ENCODE assay signal across 11 cellular contexts in the genomic region with DNA sequence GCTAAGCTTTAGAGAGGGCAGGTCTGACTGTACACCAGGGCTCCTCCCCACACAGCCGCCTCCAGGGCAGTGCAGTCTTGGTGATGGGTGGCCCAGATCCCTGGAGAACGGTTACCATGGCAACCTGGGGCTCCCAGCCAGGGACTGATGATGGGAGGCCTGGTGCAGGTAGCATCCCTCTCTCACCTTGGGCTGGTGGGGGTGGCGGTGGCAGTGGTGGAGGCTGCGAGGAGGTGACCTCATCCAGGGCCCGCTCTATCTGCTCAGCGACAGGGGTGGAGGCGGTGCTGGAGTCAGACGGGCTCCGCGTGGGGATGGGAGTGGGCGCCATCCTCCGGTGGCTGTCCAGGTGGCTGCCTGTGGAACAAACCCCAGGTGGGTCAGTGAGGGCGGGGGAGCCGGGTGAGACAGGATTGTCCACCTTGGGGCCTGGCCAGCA. TPM values are rescaled to one million over a fixed set of nuclear protein-coding genes. Genes with fewer than 3 reads are reported as not detected.
DNase-seq lines count a peak whose midpoint lies in the region; ATAC-seq, FAIRE-seq and TF ChIP-seq lines count a peak whose summit lies in the region.
"Had no signal": no experiment of that assay in that cellular context is flagged by ENCODE, and none has a peak within 500 bp of the region (broad histone marks: within the 10 kb centered on the region; RNA-seq: fewer than 3 reads in every experiment).

No MANE protein-coding gene starts in this region.

- in situ Hi-C loops in K562 (cut with MboI) = loop anchor here (10.0 kb wide), 1 partner anchor 344 kb away; no protein-coding TSS in a partner anchor

- H3K4me3 Mint-ChIP-seq in Calu3 (ENCODE audit: low read depth, unreplicated experiment) = no peak overlapping the region
- H3K4me3 Mint-ChIP-seq in naive thymus-derived CD4-positive, alpha-beta T cell = no peak overlapping the region
- H3K4me3 Mint-ChIP-seq: CD4-positive, CD25-positive, alpha-beta regulatory T cell had no signal

- no peak for TF ChIP-seq RAD21 in K562 (CRISPR knock-in tag; conservative IDR thresholded peaks at IDR 0.05 in 1 of 2, IDR thresholded peaks at IDR 0.05 in 1 of 2)

- peaks cover 3% of the 10 kb centered on the region for H3K9me1 ChIP-seq in K562 (ENCODE audit: control insufficient read depth, insufficient read depth, low read length)

- H3K27ac Mint-ChIP-seq in Calu3 (ENCODE audit: unreplicated experiment) = no peak overlapping the region
- no peak overlapping the region for H3K27ac Mint-ChIP-seq in naive thymus-derived CD4-positive, alpha-beta T cell
- H3K27ac Mint-ChIP-seq: CD4-positive, CD25-positive, alpha-beta regulatory T cell had no signal

- TF ChIP-seq EP300 in K562 (IDR thresholded peaks at IDR 0.05; ENCODE audit: low read length) = no peak

- no peak overlapping the region for H2AFZ ChIP-seq in K562 (ENCODE audit: low read depth, low read length)

- CTCF ChIA-PET in Calu3 (lab: Charles Lee) (no interaction called here), K562 (lab: Yijun Ruan, JAX; ENCODE audit: low intra/inter-chr PET ratio) (no interaction called here)
- CTCF ChIA-PET in naive thymus-derived CD4-positive, alpha-beta T cell (lab: Charles Lee) = interaction anchor here (3.9 to 8.1 kb wide), 2 partner anchors 55 to 70 kb away, joined by 44 to 149 read pairs; no protein-coding TSS in a partner anchor

- peaks cover 15% of the 10 kb centered on the region for H3K4me1 Mint-ChIP-seq in Calu3 (ENCODE audit: low read depth, unreplicated experiment)
- peaks cover 1 to 32% (median 15%) of the 10 kb centered on the region in 7 donors for H3K4me1 Mint-ChIP-seq in naive thymus-derived CD4-positive, alpha-beta T cell

- 90% methylated on average over 11 of the region's 14 CpGs for WGBS in K562 (ENCODE audit: insufficient coverage, low coverage, missing lambda C conversion rate)
- WGBS in mesodermal cell (ENCODE audit: insufficient coverage in 2 of 2), 2 experiments = 93 to 94% methylated on average over 12 of the region's 14 CpGs

- H4K20me1 ChIP-seq in K562 (replicated peaks; ENCODE audit: control insufficient read depth, insufficient read depth, low read length) = peaks cover 8% of the 10 kb centered on the region

- no peaks in the 10 kb centered on the region for H3K9me3 Mint-ChIP-seq in Calu3 (ENCODE audit: low read depth, unreplicated experiment)
- H3K9me3 Mint-ChIP-seq in naive thymus-derived CD4-positive, alpha-beta T cell = peaks cover 0 to 3% (median 0%) of the 10 kb centered on the region in 11 donors

- H3K9me3 ChIP-seq in K562 (replicated peaks; ENCODE audit: control insufficient read depth, insufficient read depth, low read depth, low read length) = no peaks in the 10 kb centered on the region
- no peaks in the 10 kb centered on the region for H3K9me3 ChIP-seq in mesodermal cell (ENCODE audit: control insufficient read depth, low read length)
- H3K9me3 ChIP-seq in WERI-Rb-1 (ENCODE audit: severe bottlenecking) = no peaks in the 10 kb centered on the region
- no peaks in the 10 kb centered on the region for H3K9me3 ChIP-seq in naive thymus-derived CD4-positive, alpha-beta T cell (ENCODE audit: control insufficient read depth in 2 of 3, low read length in 3 of 3)
- H3K9me3 ChIP-seq: heart right ventricle had no signal

- no peak for FAIRE-seq in K562 (lab: Jason Lieb, UNC)

- H3K79me2 ChIP-seq in K562 (ENCODE audit: control insufficient read depth, insufficient read depth, low read length) = peaks cover 10% of the 10 kb centered on the region; the same call in 2 of the 3 replicates

- intact Hi-C loops in Calu3 (cut with micrococcal nuclease; ENCODE audit: unreplicated experiment) (loop anchor here (10.0 kb wide), 1 partner anchor 344 kb away; no protein-coding TSS in a partner anchor), K562 (cut with micrococcal nuclease) (no loop called here)
- intact Hi-C loops in naive thymus-derived CD4-positive, alpha-beta T cell (cut with micrococcal nuclease) = loop anchor here (5.0 to 10.0 kb wide), 4 partner anchors 58 to 347 kb away; partner anchors contain the start of genes DDX41 (in 1 of the 2) and NSD1 (in 1 of the 2)

- H3K9ac ChIP-seq in K562 (ENCODE audit: insufficient read depth in 1 of 2, low read depth in 2 of 2, low read length in 2 of 2) = no peak overlapping the region

- H3K27ac ChIP-seq in K562 (ENCODE audit: extremely low read depth, low read depth, low read length) (no peak overlapping the region), mesodermal cell (ENCODE audit: low read depth, low read length, severe bottlenecking) (peak overlapping the region; percentile 84), WERI-Rb-1 (no peak overlapping the region)
- H3K27ac ChIP-seq in naive thymus-derived CD4-positive, alpha-beta T cell (ENCODE audit: low read depth, low read length) = no peak overlapping the region
- H3K27ac ChIP-seq: heart right ventricle had no signal

- no TSS peak for BruUV-seq in Calu3 (replicated peaks; lab: Mats Ljungman, UMichigan)
- BruUV-seq in K562 (replicated peaks; lab: Mats Ljungman, UMichigan) = no TSS peak

- H3K27me3 Mint-ChIP-seq in Calu3 (ENCODE audit: unreplicated experiment) = no peaks in the 10 kb centered on the region
- H3K27me3 Mint-ChIP-seq in naive thymus-derived CD4-positive, alpha-beta T cell = peaks cover 0 to under 1% (median 0%) of the 10 kb centered on the region in 5 donors

- H3K4me1 ChIP-seq in K562 (replicated peaks in 1 of 2; ENCODE audit: control insufficient read depth in 2 of 2, insufficient read depth in 2 of 2, low read length in 2 of 2) = peaks cover 8 to 70% of the 10 kb centered on the region in 2 experiments
- H3K4me1 ChIP-seq in mesodermal cell (ENCODE audit: control insufficient read depth, insufficient read depth, low read length, poor library complexity, severe bottlenecking) = peaks cover 12% of the 10 kb centered on the region
- peaks cover 4 to 10% of the 10 kb centered on the region in 2 donors for H3K4me1 ChIP-seq in naive thymus-derived CD4-positive, alpha-beta T cell (ENCODE audit: control insufficient read depth in 2 of 2, insufficient read depth in 2 of 2, low read length in 2 of 2)

- H3K36me3 ChIP-seq in K562 (ENCODE audit: control insufficient read depth, insufficient read depth, low read length) (peaks cover 48% of the 10 kb centered on the region; the same call in 1 of the 3 replicates), mesodermal cell (ENCODE audit: control insufficient read depth, insufficient read depth, low read length) (peaks cover 71% of the 10 kb centered on the region), WERI-Rb-1 (peaks cover 29% of the 10 kb centered on the region)
- H3K36me3 ChIP-seq in naive thymus-derived CD4-positive, alpha-beta T cell (ENCODE audit: control insufficient read depth in 2 of 3, insufficient read depth in 3 of 3, low read length in 3 of 3) = peaks cover 0 to 4% (median 0%) of the 10 kb centered on the region in 3 experiments

- POLR2A ChIA-PET in K562 (lab: Yijun Ruan, JAX) = no interaction called here
- POLR2A ChIA-PET in naive thymus-derived CD4-positive, alpha-beta T cell (lab: Charles Lee) = interaction anchor here (5.5 kb wide), 1 partner anchor 12 kb away, joined by 36 read pairs; the partner anchor contains the start of gene PRR7

- no peaks in the 10 kb centered on the region for H3K27me3 ChIP-seq in K562 (ENCODE audit: control insufficient read depth in 2 of 2, insufficient read depth in 2 of 2, low read length in 2 of 2)
- no peaks in the 10 kb centered on the region for H3K27me3 ChIP-seq in WERI-Rb-1 (ENCODE audit: insufficient read depth, low read depth, severe bottlenecking)
- H3K27me3 ChIP-seq in naive thymus-derived CD4-positive, alpha-beta T cell (ENCODE audit: control insufficient read depth in 2 of 2, insufficient read depth in 2 of 2, low read length in 2 of 2) = no peaks in the 10 kb centered on the region

- peak; percentile 50 for DNase-seq in Calu3
- DNase-seq in HCEC 1CT = peak; percentile 47
- DNase-seq in K562 (ENCODE audit: extremely low read depth in 1 of 4, low spot score in 3 of 4) = peak in 3 of 4 experiments; percentile 38 to 48 (median 41)
- DNase-seq in WERI-Rb-1 = no peak
- DNase-seq in HuH-7.5 (ENCODE audit: low spot score) = no peak
- no peak for DNase-seq in naive thymus-derived CD4-positive, alpha-beta T cell
- DNase-seq: CD4-positive, CD25-positive, alpha-beta regulatory T cell; heart right ventricle; NCI-H1694 treated with DMSO at 0.1 percent for 48 hours had no signal

- TF ChIP-seq CTCF in Calu3 (IDR thresholded peaks at IDR 0.05; ENCODE audit: unreplicated experiment) (no peak), K562 (IDR thresholded peaks at IDR 0.05 in 2 of 3, conservative IDR thresholded peaks at IDR 0.05 in 1 of 3; ENCODE audit: insufficient read depth in 2 of 3, low read depth in 1 of 3, low read length in 3 of 3) (no peak), WERI-Rb-1 (IDR thresholded peaks at IDR 0.05; ENCODE audit: low read depth, low read length) (no peak)

- ATAC-seq in K562 = no peak
- no peak for ATAC-seq in HG03135 (IDR thresholded peaks at IDR 0.05; ENCODE audit: unreplicated experiment)
- no peak for ATAC-seq in naive thymus-derived CD4-positive, alpha-beta T cell
- ATAC-seq: heart right ventricle had no signal

- H3K4me2 ChIP-seq in K562 (ENCODE audit: insufficient read depth, low read length) = no peak overlapping the region

- peaks cover 94% of the 10 kb centered on the region for H3K36me3 Mint-ChIP-seq in Calu3 (ENCODE audit: insufficient read depth, unreplicated experiment)
- H3K36me3 Mint-ChIP-seq in naive thymus-derived CD4-positive, alpha-beta T cell = peaks cover 0 to 5% (median 0%) of the 10 kb centered on the region in 5 donors
- H3K36me3 Mint-ChIP-seq: CD4-positive, CD25-positive, alpha-beta regulatory T cell had no signal

- H3K4me3 ChIP-seq in K562 (no peak overlapping the region), mesodermal cell (ENCODE audit: extremely low read depth, insufficient read depth, low read length, poor library complexity, severe bottlenecking) (no peak overlapping the region), WERI-Rb-1 (ENCODE audit: low read depth, low read length) (no peak overlapping the region)
- no peak overlapping the region for H3K4me3 ChIP-seq in naive thymus-derived CD4-positive, alpha-beta T cell (ENCODE audit: low read length)
- H3K4me3 ChIP-seq: heart right ventricle had no signal

- TF ChIP-seq POLR2A in K562 (conservative IDR thresholded peaks at IDR 0.05) = no peak

RNA-seq across cellular contexts. Expression of gene PRR7, which starts 12.3 kb away (rescaled TPM):
- total RNA-seq in Calu3 (2022) (25.2 and 27.6 TPM in 2 replicates), K562 (2014; rRNA removed) (11.3 and 14.9 TPM in 2 replicates), K562 (2014; rRNA removed; fragmentation: Illumina TruSeq; extraction: Trizol) (not detected in 2 replicates), K562 (2015; rRNA removed; fragmentation: Illumina TruSeq; extraction: Trizol) (0.80 and 1.2 TPM in 2 replicates), K562 (2021) (9.7 and 10.4 TPM in 2 replicates)
- total RNA-seq in K562 (2011; cell fraction: chromatin; rRNA removed; ENCODE audit: low replicate concordance) = 1.6 TPM in 1 of 2 replicates, not detected in the other
- total RNA-seq in K562 (2011; cell fraction: nucleolus; rRNA removed) = 3.3 and 4.7 TPM in 2 replicates
- total RNA-seq in K562 (2011; cell fraction: nucleoplasm; rRNA removed) = 1.0 and 1.9 TPM in 2 replicates
- polyA plus RNA-seq in K562 (2011; rRNA removed) (0.92 and 1.0 TPM in 2 replicates), K562 (2014; fragmentation: Illumina TruSeq; extraction: Trizol) (0.24 TPM in 1 of 2 replicates, not detected in the other), K562 (2014; fragmentation: Nextera tagmentation; extraction: Ambion mirVana) (not detected), K562 (2014; rRNA removed) (10.9 and 11.2 TPM in 2 replicates)
- 3.5 and 22.1 TPM in 2 replicates for polyA plus RNA-seq in K562 (2011; cell fraction: cytosol; rRNA removed)
- 3.3 and 7.7 TPM in 2 replicates for polyA plus RNA-seq in K562 (2011; cell fraction: nucleus; rRNA removed)
- polyA plus RNA-seq in K562 (2012) = 2.3 and 4.3 TPM in 2 replicates
- polyA minus RNA-seq in K562 (2011; rRNA and poly(A)+ RNA removed) = not detected in 2 replicates
- polyA minus RNA-seq in K562 (2011; cell fraction: cytosol; rRNA and poly(A)+ RNA removed) = 3.3 and 6.1 TPM in 2 replicates
- polyA minus RNA-seq in K562 (2011; cell fraction: nucleus; rRNA and poly(A)+ RNA removed) = 2.1 and 2.6 TPM in 2 replicates
- polyA plus RNA-seq in mesodermal cell (2013, experiment 1 of 2) = 8.4 TPM
- polyA plus RNA-seq in mesodermal cell (2013, experiment 2 of 2) = 5.4 TPM
- 10 to 100 TPM in 2 of 5 experiments, 1 to 10 TPM in 3; 6.4 to 31.8 (median 6.8) TPM for total RNA-seq in naive thymus-derived CD4-positive, alpha-beta T cell
- polyA plus RNA-seq in naive thymus-derived CD4-positive, alpha-beta T cell = 10 to 100 TPM; 11.7 to 19.4 TPM

RNA-seq across cellular contexts. Expression of gene DBN1, which starts 14.5 kb away (rescaled TPM):
- total RNA-seq in Calu3 (2022) (207 and 218 TPM in 2 replicates), K562 (2014; rRNA removed) (72.9 and 87.2 TPM in 2 replicates), K562 (2014; rRNA removed; fragmentation: Illumina TruSeq; extraction: Trizol) (11.7 and 12.3 TPM in 2 replicates), K562 (2015; rRNA removed; fragmentation: Illumina TruSeq; extraction: Trizol) (27.9 and 33.0 TPM in 2 replicates), K562 (2021) (78.9 and 84.3 TPM in 2 replicates)
- total RNA-seq in K562 (2011; cell fraction: chromatin; rRNA removed; ENCODE audit: low replicate concordance) = 62.9 and 114 TPM in 2 replicates
- total RNA-seq in K562 (2011; cell fraction: nucleolus; rRNA removed) = 51.0 and 54.6 TPM in 2 replicates
- total RNA-seq in K562 (2011; cell fraction: nucleoplasm; rRNA removed) = 24.9 and 46.2 TPM in 2 replicates
- polyA plus RNA-seq in K562 (2011; rRNA removed) (34.3 and 44.2 TPM in 2 replicates), K562 (2014; fragmentation: Illumina TruSeq; extraction: Trizol) (22.1 and 54.4 TPM in 2 replicates), K562 (2014; fragmentation: Nextera tagmentation; extraction: Ambion mirVana) (under 1 TPM; 0.25 to 0.34 TPM), K562 (2014; rRNA removed) (53.2 and 81.8 TPM in 2 replicates)
- polyA plus RNA-seq in K562 (2011; cell fraction: cytosol; rRNA removed) = 21.2 and 83.9 TPM in 2 replicates
- polyA plus RNA-seq in K562 (2011; cell fraction: nucleus; rRNA removed) = 142 and 188 TPM in 2 replicates
- polyA plus RNA-seq in K562 (2012) = 44.7 and 45.1 TPM in 2 replicates
- 20.0 and 24.6 TPM in 2 replicates for polyA minus RNA-seq in K562 (2011; rRNA and poly(A)+ RNA removed)
- 26.6 and 37.0 TPM in 2 replicates for polyA minus RNA-seq in K562 (2011; cell fraction: cytosol; rRNA and poly(A)+ RNA removed)
- 30.0 and 61.5 TPM in 2 replicates for polyA minus RNA-seq in K562 (2011; cell fraction: nucleus; rRNA and poly(A)+ RNA removed)
- polyA plus RNA-seq in mesodermal cell (2013, experiment 1 of 2) = 229 TPM
- 194 TPM for polyA plus RNA-seq in mesodermal cell (2013, experiment 2 of 2)
- 1 to 10 TPM; 1.2 to 8.8 (median 5.7) TPM for total RNA-seq in naive thymus-derived CD4-positive, alpha-beta T cell
- 1 to 10 TPM in 1 of 2 donors, under 1 TPM in 1; 0.64 to 2.2 TPM for polyA plus RNA-seq in naive thymus-derived CD4-positive, alpha-beta T cell

RNA-seq across cellular contexts. Expression of gene GRK6, which starts 32.5 kb away (rescaled TPM):
- 64.6 and 72.6 TPM in 2 replicates for total RNA-seq in Calu3 (2022)
- total RNA-seq in K562 (2011; cell fraction: chromatin; rRNA removed; ENCODE audit: low replicate concordance) = 102 and 350 TPM in 2 replicates
- 191 and 204 TPM in 2 replicates for total RNA-seq in K562 (2011; cell fraction: nucleolus; rRNA removed)
- 94.0 and 133 TPM in 2 replicates for total RNA-seq in K562 (2011; cell fraction: nucleoplasm; rRNA removed)
- 89.8 and 100 TPM in 2 replicates for total RNA-seq in K562 (2014; rRNA removed)
- 31.2 and 35.7 TPM in 2 replicates for total RNA-seq in K562 (2014; rRNA removed; fragmentation: Illumina TruSeq; extraction: Trizol)
- 54.0 and 54.1 TPM in 2 replicates for total RNA-seq in K562 (2015; rRNA removed; fragmentation: Illumina TruSeq; extraction: Trizol)
- 114 and 122 TPM in 2 replicates for total RNA-seq in K562 (2021)
- polyA plus RNA-seq in K562 (2011; rRNA removed) = 44.1 and 44.5 TPM in 2 replicates
- 40.2 and 83.8 TPM in 2 replicates for polyA plus RNA-seq in K562 (2011; cell fraction: cytosol; rRNA removed)
- polyA plus RNA-seq in K562 (2011; cell fraction: nucleus; rRNA removed) = 80.9 and 141 TPM in 2 replicates
- 66.8 and 81.9 TPM in 2 replicates for polyA plus RNA-seq in K562 (2012)
- 39.2 and 69.3 TPM in 2 replicates for polyA plus RNA-seq in K562 (2014; fragmentation: Illumina TruSeq; extraction: Trizol)
- 1 to 10 TPM in 1 of 2 experiments, under 1 TPM in 1; 0.63 to 1.8 TPM for polyA plus RNA-seq in K562 (2014; fragmentation: Nextera tagmentation; extraction: Ambion mirVana)
- 69.0 and 80.4 TPM in 2 replicates for polyA plus RNA-seq in K562 (2014; rRNA removed)
- polyA minus RNA-seq in K562 (2011; rRNA and poly(A)+ RNA removed) = 60.4 and 79.9 TPM in 2 replicates
- polyA minus RNA-seq in K562 (2011; cell fraction: cytosol; rRNA and poly(A)+ RNA removed) = 53.3 and 59.0 TPM in 2 replicates
- 78.6 and 92.6 TPM in 2 replicates for polyA minus RNA-seq in K562 (2011; cell fraction: nucleus; rRNA and poly(A)+ RNA removed)
- polyA plus RNA-seq in mesodermal cell (2013, experiment 1 of 2) = 29.2 TPM
- polyA plus RNA-seq in mesodermal cell (2013, experiment 2 of 2) = 26.2 TPM
- 100 to 1,000 TPM; 161 to 246 (median 200) TPM for total RNA-seq in naive thymus-derived CD4-positive, alpha-beta T cell
- 100 to 1,000 TPM in 1 of 2 donors, 10 to 100 TPM in 1; 78.8 to 202 TPM for polyA plus RNA-seq in naive thymus-derived CD4-positive, alpha-beta T cell

RNA-seq across cellular contexts. Expression of gene PDLIM7, which starts 38.5 kb away (rescaled TPM):
- total RNA-seq in Calu3 (2022) (400 and 420 TPM in 2 replicates), K562 (2014; rRNA removed) (85.6 and 89.0 TPM in 2 replicates), K562 (2014; rRNA removed; fragmentation: Illumina TruSeq; extraction: Trizol) (6.4 and 10.4 TPM in 2 replicates), K562 (2015; rRNA removed; fragmentation: Illumina TruSeq; extraction: Trizol) (32.6 and 38.1 TPM in 2 replicates), K562 (2021) (112 and 124 TPM in 2 replicates)
- total RNA-seq in K562 (2011; cell fraction: chromatin; rRNA removed; ENCODE audit: low replicate concordance) = 145 and 420 TPM in 2 replicates
- 271 and 275 TPM in 2 replicates for total RNA-seq in K562 (2011; cell fraction: nucleolus; rRNA removed)
- 200 and 231 TPM in 2 replicates for total RNA-seq in K562 (2011; cell fraction: nucleoplasm; rRNA removed)
- polyA plus RNA-seq in K562 (2011; rRNA removed) (34.7 and 66.8 TPM in 2 replicates), K562 (2014; fragmentation: Illumina TruSeq; extraction: Trizol) (25.5 and 49.4 TPM in 2 replicates), K562 (2014; fragmentation: Nextera tagmentation; extraction: Ambion mirVana) (1 to 10 TPM; 2.1 to 4.1 TPM), K562 (2014; rRNA removed) (115 and 119 TPM in 2 replicates)
- 40.6 and 105 TPM in 2 replicates for polyA plus RNA-seq in K562 (2011; cell fraction: cytosol; rRNA removed)
- 255 and 454 TPM in 2 replicates for polyA plus RNA-seq in K562 (2011; cell fraction: nucleus; rRNA removed)
- 79.5 and 127 TPM in 2 replicates for polyA plus RNA-seq in K562 (2012)
- polyA minus RNA-seq in K562 (2011; rRNA and poly(A)+ RNA removed) = 18.4 and 18.7 TPM in 2 replicates
- 39.0 and 41.5 TPM in 2 replicates for polyA minus RNA-seq in K562 (2011; cell fraction: cytosol; rRNA and poly(A)+ RNA removed)
- polyA minus RNA-seq in K562 (2011; cell fraction: nucleus; rRNA and poly(A)+ RNA removed) = 90.7 and 100 TPM in 2 replicates
- 284 TPM for polyA plus RNA-seq in mesodermal cell (2013, experiment 1 of 2)
- polyA plus RNA-seq in mesodermal cell (2013, experiment 2 of 2) = 227 TPM
- total RNA-seq in naive thymus-derived CD4-positive, alpha-beta T cell = 10 to 100 TPM in 3 of 5 experiments, 1 to 10 TPM in 2; 4.1 to 63.2 (median 11.9) TPM
- polyA plus RNA-seq in naive thymus-derived CD4-positive, alpha-beta T cell = 1 to 10 TPM; 2.7 to 4.5 TPM

RNA-seq across cellular contexts. Expression of gene F12, which starts 49.6 kb away (rescaled TPM):
- total RNA-seq in Calu3 (2022) (14.3 and 20.2 TPM in 2 replicates), K562 (2014; rRNA removed) (13.8 and 23.9 TPM in 2 replicates), K562 (2014; rRNA removed; fragmentation: Illumina TruSeq; extraction: Trizol) (0.80 and 1.1 TPM in 2 replicates), K562 (2015; rRNA removed; fragmentation: Illumina TruSeq; extraction: Trizol) (3.6 and 4.7 TPM in 2 replicates), K562 (2021) (18.3 and 22.6 TPM in 2 replicates)
- 2.4 and 7.8 TPM in 2 replicates for total RNA-seq in K562 (2011; cell fraction: chromatin; rRNA removed; ENCODE audit: low replicate concordance)
- total RNA-seq in K562 (2011; cell fraction: nucleolus; rRNA removed) = 12.2 and 13.2 TPM in 2 replicates
- 5.8 and 6.0 TPM in 2 replicates for total RNA-seq in K562 (2011; cell fraction: nucleoplasm; rRNA removed)
- polyA plus RNA-seq in K562 (2011; rRNA removed) (6.1 and 9.7 TPM in 2 replicates), K562 (2014; fragmentation: Illumina TruSeq; extraction: Trizol) (0.59 and 2.7 TPM in 2 replicates), K562 (2014; fragmentation: Nextera tagmentation; extraction: Ambion mirVana) (1 to 10 TPM in 1 of 2 experiments, under 1 TPM in 1; 0.91 to 1.3 TPM), K562 (2014; rRNA removed) (14.3 and 14.9 TPM in 2 replicates)
- 11.4 and 33.1 TPM in 2 replicates for polyA plus RNA-seq in K562 (2011; cell fraction: cytosol; rRNA removed)
- 19.4 and 31.1 TPM in 2 replicates for polyA plus RNA-seq in K562 (2011; cell fraction: nucleus; rRNA removed)
- polyA plus RNA-seq in K562 (2012) = 15.5 and 16.0 TPM in 2 replicates
- polyA minus RNA-seq in K562 (2011; rRNA and poly(A)+ RNA removed) = 0.63 and 1.6 TPM in 2 replicates
- polyA minus RNA-seq in K562 (2011; cell fraction: cytosol; rRNA and poly(A)+ RNA removed) = 8.3 and 17.7 TPM in 2 replicates
- 3.9 and 6.0 TPM in 2 replicates for polyA minus RNA-seq in K562 (2011; cell fraction: nucleus; rRNA and poly(A)+ RNA removed)
- polyA plus RNA-seq in mesodermal cell (2013, experiment 1 of 2) = 2.1 TPM
- polyA plus RNA-seq in mesodermal cell (2013, experiment 2 of 2) = 0.76 TPM
- 1 to 10 TPM in 1 of 5 experiments, under 1 TPM in 2, not detected in 2; 0.16 to 2.1 (median 0.34) TPM for total RNA-seq in naive thymus-derived CD4-positive, alpha-beta T cell
- under 1 TPM in 1 of 2 donors, not detected in 1; 0.64 TPM for polyA plus RNA-seq in naive thymus-derived CD4-positive, alpha-beta T cell

Comparison
In these comparisons a context has a peak if more than half of its experiments do, and no peak if none do; other contexts are left out.
1. DNase-seq: peak in Calu3 (single experiment), HCEC 1CT (single experiment) and K562 (3 of 4); none in WERI-Rb-1 (single experiment), HuH-7.5 (single experiment) and naive thymus-derived CD4-positive, alpha-beta T cell (0 of 9).